In the genomic region with DNA sequence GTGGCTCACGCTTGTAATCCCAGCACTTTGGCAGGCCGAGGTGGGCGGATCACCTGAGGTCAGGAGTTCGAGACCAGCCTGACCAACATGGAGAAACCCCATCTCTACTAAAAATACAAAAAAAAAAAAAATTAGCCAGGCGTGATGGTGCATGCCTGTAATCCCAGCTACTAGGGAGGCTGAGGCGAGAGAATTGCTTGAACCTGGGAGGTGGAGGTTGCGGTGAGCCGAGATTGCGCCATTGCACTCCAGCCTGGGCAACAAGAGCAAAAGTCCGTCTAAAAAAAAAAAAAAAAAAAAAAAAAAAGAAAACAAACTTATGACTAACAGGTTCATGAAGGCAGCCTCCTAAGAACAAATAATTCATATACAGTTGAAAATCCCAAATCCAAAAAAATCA, we compare ENCODE assay signal across 6 cellular contexts. TPM values are rescaled to one million over a fixed set of nuclear protein-coding genes. Genes with fewer than 3 reads are reported as not detected.
"Had no signal": no experiment of that assay in that cellular context is flagged by ENCODE, and none has a peak within 500 bp of the region (broad histone marks: within the 10 kb centered on the region; RNA-seq: fewer than 3 reads in every experiment).

No MANE protein-coding gene starts in this region.

RNA-seq across cellular contexts. Expression of gene PEG3, which starts 19.9 kb away (rescaled TPM):
- total RNA-seq: GM23338, H1, H7, H9, HFFc6 had no signal
- polyA plus RNA-seq: GM23338, H1 had no signal

RNA-seq across cellular contexts. Expression of gene ZIM2, which starts 19.9 kb away (rescaled TPM):
- total RNA-seq: GM23248, GM23338, H1, H7, H9, HFFc6 had no signal
- polyA plus RNA-seq: GM23248, GM23338, H1 had no signal
